In genomic region chr3:171256445-171257250, GRCh38 we compare ENCODE assay signal across 11 cellular contexts.
DNase-seq lines count a peak whose midpoint lies in the region; ATAC-seq and TF ChIP-seq lines count a peak whose summit lies in the region.
"Had no signal": no experiment of that assay in that cellular context is flagged by ENCODE, and none has a peak within 500 bp of the region (broad histone marks: within the 10 kb centered on the region; RNA-seq: fewer than 3 reads in every experiment).

No MANE protein-coding gene starts in this region.

- no peaks in the 10 kb centered on the region for H3K36me3 ChIP-seq in WERI-Rb-1
- H3K36me3 ChIP-seq: vagina had no signal

- peaks cover 7% of the 10 kb centered on the region for H3K9me3 Mint-ChIP-seq in activated T-cell treated with anti-CD3 and anti-CD28 coated beads, Interleukin-2, amount 50 U/mL, for 24 hours
- peaks cover 9% of the 10 kb centered on the region for H3K9me3 Mint-ChIP-seq in activated naive CD8-positive, alpha-beta T cell (ENCODE audit: low read depth)

- H3K27ac ChIP-seq in WERI-Rb-1 = no peak overlapping the region
- H3K27ac ChIP-seq: vagina had no signal

- no peaks in the 10 kb centered on the region for H3K27me3 Mint-ChIP-seq in activated T-cell treated with anti-CD3 and anti-CD28 coated beads, Interleukin-2, amount 50 U/mL, for 24 hours
- no peaks in the 10 kb centered on the region for H3K27me3 Mint-ChIP-seq in activated naive CD8-positive, alpha-beta T cell

- peak overlapping the region; percentile 94 for H3K27ac Mint-ChIP-seq in activated T-cell treated with anti-CD3 and anti-CD28 coated beads, Interleukin-2, amount 50 U/mL, for 24 hours
- H3K27ac Mint-ChIP-seq in activated naive CD8-positive, alpha-beta T cell = peak overlapping the region; percentile 94

- peak; percentile 18 for ATAC-seq in HG02973 (IDR thresholded peaks at IDR 0.05; ENCODE audit: unreplicated experiment)
- no peak for ATAC-seq in HG02763 (IDR thresholded peaks at IDR 0.05; ENCODE audit: unreplicated experiment)
- ATAC-seq: Panc1 had no signal

- DNase-seq in activated T-cell treated with anti-CD3 and anti-CD28 coated beads, Interleukin-2, amount 50 U/mL, for 24 hours = no peak
- no peak for DNase-seq in activated T-cell treated with anti-CD3 and anti-CD28 coated beads, Interleukin-2, amount 50 U/mL, for 1 hour
- DNase-seq in pulmonary artery endothelial cell (ENCODE audit: low read depth, low spot score) (peak; percentile 4), WERI-Rb-1 (no peak), hypothalamus (lab: John Stamatoyannopoulos, UW) (no peak)
- DNase-seq: activated CD4-positive, alpha-beta T cell treated with anti-CD3 and anti-CD28 coated beads, Interleukin-2, amount 50 U/mL, for 4 hours had no signal

- peaks cover 13% of the 10 kb centered on the region for H3K36me3 Mint-ChIP-seq in activated T-cell treated with anti-CD3 and anti-CD28 coated beads, Interleukin-2, amount 50 U/mL, for 24 hours (ENCODE audit: low read depth)
- H3K36me3 Mint-ChIP-seq in activated naive CD8-positive, alpha-beta T cell = peaks cover 11% of the 10 kb centered on the region

- TF ChIP-seq CTCF in WERI-Rb-1 (IDR thresholded peaks at IDR 0.05; ENCODE audit: low read depth, low read length) = no peak

- H3K27me3 ChIP-seq in WERI-Rb-1 (ENCODE audit: insufficient read depth, low read depth, severe bottlenecking) = no peaks in the 10 kb centered on the region
- H3K27me3 ChIP-seq: vagina had no signal

- peak overlapping the region; percentile 36 for H3K4me3 Mint-ChIP-seq in activated T-cell treated with anti-CD3 and anti-CD28 coated beads, Interleukin-2, amount 50 U/mL, for 24 hours
- H3K4me3 Mint-ChIP-seq in activated naive CD8-positive, alpha-beta T cell = peak overlapping the region; percentile 70

- peaks cover 96% of the 10 kb centered on the region for H3K4me1 Mint-ChIP-seq in activated T-cell treated with anti-CD3 and anti-CD28 coated beads, Interleukin-2, amount 50 U/mL, for 24 hours (ENCODE audit: low read depth)
- H3K4me1 Mint-ChIP-seq in activated naive CD8-positive, alpha-beta T cell (ENCODE audit: low read depth) = peaks cover 94% of the 10 kb centered on the region

- no peak overlapping the region for H3K4me3 ChIP-seq in WERI-Rb-1 (ENCODE audit: low read depth, low read length)
- H3K4me3 ChIP-seq: vagina had no signal

- no peaks in the 10 kb centered on the region for H3K9me3 ChIP-seq in WERI-Rb-1 (ENCODE audit: severe bottlenecking)
- H3K9me3 ChIP-seq: vagina had no signal
